8 cellular contexts compared by ENCODE assay signal in genomic region chr4:41887821-41888699, GRCh38. TPM values are rescaled to one million over a fixed set of nuclear protein-coding genes. Genes with fewer than 3 reads are reported as not detected.
DNase-seq lines count a peak whose midpoint lies in the region; ATAC-seq and TF ChIP-seq lines count a peak whose summit lies in the region.

No MANE protein-coding gene starts in this region.

- DNase-seq in AG04449 (ENCODE audit: low read depth, low spot score), result peak; percentile 4
- no peak for DNase-seq in GM06990 (ENCODE audit: extremely low read depth, insufficient read length)
- peak; percentile 32 for DNase-seq in NCI-H748 (lab: John Stamatoyannopoulos, UW; ENCODE audit: unreplicated experiment)
- no peak for DNase-seq in ascending aorta (ENCODE audit: low spot score in 2 of 2)
- peak; percentile 71 for DNase-seq in left kidney (ENCODE audit: low read depth, low spot score)
- DNase-seq in tibial nerve (ENCODE audit: low spot score in 2 of 2), result peak in 1 of 2 donors; percentile 60
- DNase-seq in iPS-NIHi7 (ENCODE audit: extremely low spot score), result no peak

- no peaks in the 10 kb centered on the region for H3K4me1 ChIP-seq in ascending aorta
- peaks cover 0 to 14% (median 0%) of the 10 kb centered on the region in 4 donors for H3K4me1 ChIP-seq in tibial nerve

- TF ChIP-seq POLR2A in tibial nerve (IDR thresholded peaks at IDR 0.05), result no peak

- POLR2A ChIA-PET in AG04449 (lab: Yijun Ruan, JAX), result no interaction called here

- H3K9me3 ChIP-seq in ascending aorta, result no peaks in the 10 kb centered on the region
- no peaks in the 10 kb centered on the region for H3K9me3 ChIP-seq in tibial nerve

- intact Hi-C loops in ascending aorta (cut with DNase I), result loop anchor here (2.0 to 5.0 kb wide), 2 partner anchors 196 to 607 kb away; no protein-coding TSS in a partner anchor

- H3K27ac ChIP-seq in ascending aorta (no peak overlapping the region), tibial nerve (no peak overlapping the region)

- peak; percentile 63 for TF ChIP-seq CTCF in AG04449 (IDR thresholded peaks at IDR 0.05; ENCODE audit: insufficient read depth, low read length, missing control alignments)
- TF ChIP-seq CTCF in GM06990 (IDR thresholded peaks at IDR 0.05; ENCODE audit: insufficient read depth, low read length, poor library complexity, severe bottlenecking), result peak; percentile 74
- TF ChIP-seq CTCF in ascending aorta (IDR thresholded peaks at IDR 0.05), result peak; percentile 44 to 86 (median 76)
- TF ChIP-seq CTCF in tibial nerve (IDR thresholded peaks at IDR 0.05), result peak; percentile 56 to 84 (median 78)

- H3K4me3 ChIP-seq in AG04449 (ENCODE audit: low read depth, low read length) (no peak overlapping the region), GM06990 (replicated peaks; ENCODE audit: low read depth, low read length) (no peak overlapping the region), ascending aorta (no peak overlapping the region), tibial nerve (no peak overlapping the region)

- ATAC-seq in HG02759 (IDR thresholded peaks at IDR 0.05; ENCODE audit: unreplicated experiment), result no peak

- H3K27me3 ChIP-seq in GM06990 (replicated peaks; ENCODE audit: control insufficient read depth, insufficient read depth, low read length) (no peaks in the 10 kb centered on the region), ascending aorta (no peaks in the 10 kb centered on the region), tibial nerve (peaks cover 0 to 7% of the 10 kb centered on the region in 2 donors)

- TF ChIP-seq EP300 in tibial nerve (IDR thresholded peaks at IDR 0.05), result no peak

- 18 to 23% methylated on average over 3 of the region's 3 CpGs for WGBS in tibial nerve, 2 donors

- no peaks in the 10 kb centered on the region for H3K36me3 ChIP-seq in GM06990 (ENCODE audit: control insufficient read depth, insufficient read depth, low read length)
- H3K36me3 ChIP-seq in ascending aorta, result no peaks in the 10 kb centered on the region
- H3K36me3 ChIP-seq in tibial nerve, result no peaks in the 10 kb centered on the region

- CTCF ChIA-PET in AG04449 (lab: Yijun Ruan, JAX), result interaction anchor here (0.6 to 10.8 kb wide), 15 partner anchors 11 to 629 kb away, joined by 3 to 147 read pairs (median 5); no protein-coding TSS in a partner anchor

RNA-seq across cellular contexts. Expression of gene TMEM33, which starts 47.2 kb away (rescaled TPM):
- 65.1 TPM for total RNA-seq in ascending aorta
- total RNA-seq in tibial nerve, result 10 to 100 TPM; 40.2 to 76.4 (median 43.1) TPM

Comparison
In these comparisons a context has a peak if more than half of its experiments do, and no peak if none do; other contexts are left out.
1. DNase-seq: peak in AG04449 (single experiment), NCI-H748 (single experiment) and left kidney (single experiment); none in GM06990 (single experiment), ascending aorta (0 of 2) and iPS-NIHi7 (single experiment).
2. Peak in every context shown above with its lines, with median percentiles within 50 percentile points of each other: CTCF ChIP-seq.